8 cellular contexts compared by ENCODE assay signal in genomic region chr5:131357739-131358561, GRCh38.
DNase-seq lines count a peak whose midpoint lies in the region; ATAC-seq, FAIRE-seq and TF ChIP-seq lines count a peak whose summit lies in the region.

No MANE protein-coding gene starts in this region.

- peak in 2 of 3 donors; percentile 30 to 45 for DNase-seq in CD4-positive, CD25-positive, alpha-beta regulatory T cell
- DNase-seq in NOMO-1 treated with DMSO at 0.1 percent for 48 hours (lab: John Stamatoyannopoulos, UW; ENCODE audit: unreplicated experiment), result peak; percentile 91
- no peak for DNase-seq in testis
- no peak for DNase-seq in small intestine
- DNase-seq in activated CD4-positive, CD25-positive, alpha-beta regulatory T cell (lab: John Stamatoyannopoulos, UW), result no peak

- intact Hi-C loops in dendritic cell treated with granulocyte-macrophage colony-stimulating factor and Interleukin-4, amounts not matched to agents 40 ng/mL and 50 ng/mL, for 4 days (cut with micrococcal nuclease), result loop anchor here (5.0 kb wide), 1 partner anchor 36 kb away; no protein-coding TSS in a partner anchor
- intact Hi-C loops in testis (cut with DNase I; ENCODE audit: low total_unique reads), result no loop called here

- H3K4me3 ChIP-seq in CD4-positive, CD25-positive, alpha-beta regulatory T cell (ENCODE audit: low read depth, low read length), result peak overlapping the region; percentile 57
- H3K4me3 ChIP-seq in testis, result no peak overlapping the region
- no peak overlapping the region for H3K4me3 ChIP-seq in small intestine (ENCODE audit: low read depth in 1 of 2, low read length in 2 of 2)

- no peaks in the 10 kb centered on the region for H3K9me3 Mint-ChIP-seq in CD4-positive, CD25-positive, alpha-beta regulatory T cell
- peaks cover 8% of the 10 kb centered on the region for H3K9me3 Mint-ChIP-seq in dendritic cell treated with granulocyte-macrophage colony-stimulating factor and Interleukin-4, amounts not matched to agents 40 ng/mL and 50 ng/mL, for 4 days

- ATAC-seq in CD4-positive, CD25-positive, alpha-beta regulatory T cell (ENCODE audit: low read depth in 2 of 2), result peak; percentile 67 to 71
- ATAC-seq in GM21619 (IDR thresholded peaks at IDR 0.05; ENCODE audit: unreplicated experiment) (peak; percentile 42), GM21381 (IDR thresholded peaks at IDR 0.05; ENCODE audit: unreplicated experiment) (no peak)

- FAIRE-seq in small intestine (lab: Jason Lieb, UNC), result no peak

- WGBS in testis, 2 donors, result 70 to 87% methylated on average over 5 of the region's 5 CpGs
- 55 to 67% (median 65%) methylated on average over 5 of the region's 5 CpGs for WGBS in small intestine, 3 donors

- TF ChIP-seq CTCF in testis (IDR thresholded peaks at IDR 0.05), result no peak

- H3K4me3 Mint-ChIP-seq in CD4-positive, CD25-positive, alpha-beta regulatory T cell, result peak overlapping the region; percentile 17 to 34 (median 24)
- H3K4me3 Mint-ChIP-seq in dendritic cell treated with granulocyte-macrophage colony-stimulating factor and Interleukin-4, amounts not matched to agents 40 ng/mL and 50 ng/mL, for 4 days, result no peak overlapping the region

- H3K27ac Mint-ChIP-seq in CD4-positive, CD25-positive, alpha-beta regulatory T cell, result peak overlapping the region; percentile 33 to 81 (median 73)
- H3K27ac Mint-ChIP-seq in dendritic cell treated with granulocyte-macrophage colony-stimulating factor and Interleukin-4, amounts not matched to agents 40 ng/mL and 50 ng/mL, for 4 days, result peak overlapping the region; percentile 67

- peak overlapping the region; percentile 64 for H3K27ac ChIP-seq in CD4-positive, CD25-positive, alpha-beta regulatory T cell (ENCODE audit: insufficient read depth, low read length, poor library complexity, severe bottlenecking)
- H3K27ac ChIP-seq in testis, result no peak overlapping the region
- no peak overlapping the region for H3K27ac ChIP-seq in small intestine (ENCODE audit: low read depth in 1 of 2, low read length in 1 of 2)

- peaks cover 49% of the 10 kb centered on the region for H3K4me1 ChIP-seq in CD4-positive, CD25-positive, alpha-beta regulatory T cell (ENCODE audit: control insufficient read depth, insufficient read depth, low read length, poor library complexity, severe bottlenecking)
- peaks cover 3% of the 10 kb centered on the region for H3K4me1 ChIP-seq in testis
- H3K4me1 ChIP-seq in small intestine (ENCODE audit: control insufficient read depth in 2 of 2, insufficient read depth in 1 of 2, low read depth in 1 of 2, low read length in 1 of 2), result no peaks in the 10 kb centered on the region

- H3K27me3 ChIP-seq in CD4-positive, CD25-positive, alpha-beta regulatory T cell (ENCODE audit: control insufficient read depth, insufficient read depth, low read length), result no peaks in the 10 kb centered on the region
- H3K27me3 ChIP-seq in testis (no peaks in the 10 kb centered on the region), small intestine (ENCODE audit: control insufficient read depth in 2 of 2, insufficient read depth in 2 of 2, low read length in 2 of 2) (no peaks in the 10 kb centered on the region)

- no peak for TF ChIP-seq POLR2A in testis (IDR thresholded peaks at IDR 0.05)

- peaks cover 34 to 80% (median 56%) of the 10 kb centered on the region in 4 donors for H3K4me1 Mint-ChIP-seq in CD4-positive, CD25-positive, alpha-beta regulatory T cell
- peaks cover 37% of the 10 kb centered on the region for H3K4me1 Mint-ChIP-seq in dendritic cell treated with granulocyte-macrophage colony-stimulating factor and Interleukin-4, amounts not matched to agents 40 ng/mL and 50 ng/mL, for 4 days (ENCODE audit: low read depth)

- no peaks in the 10 kb centered on the region for H3K27me3 Mint-ChIP-seq in CD4-positive, CD25-positive, alpha-beta regulatory T cell
- H3K27me3 Mint-ChIP-seq in dendritic cell treated with granulocyte-macrophage colony-stimulating factor and Interleukin-4, amounts not matched to agents 40 ng/mL and 50 ng/mL, for 4 days, result no peaks in the 10 kb centered on the region

- H3K36me3 Mint-ChIP-seq in CD4-positive, CD25-positive, alpha-beta regulatory T cell, result peaks cover 14% of the 10 kb centered on the region
- peaks cover 44% of the 10 kb centered on the region for H3K36me3 Mint-ChIP-seq in dendritic cell treated with granulocyte-macrophage colony-stimulating factor and Interleukin-4, amounts not matched to agents 40 ng/mL and 50 ng/mL, for 4 days (ENCODE audit: low read depth)

- peaks cover 52% of the 10 kb centered on the region for H3K36me3 ChIP-seq in CD4-positive, CD25-positive, alpha-beta regulatory T cell (ENCODE audit: control insufficient read depth, insufficient read depth, low read length)
- no peaks in the 10 kb centered on the region for H3K36me3 ChIP-seq in testis (ENCODE audit: low read depth, missing control alignments)
- peaks cover 5 to 7% of the 10 kb centered on the region in 2 donors for H3K36me3 ChIP-seq in small intestine (ENCODE audit: control insufficient read depth in 2 of 2, insufficient read depth in 2 of 2, low read length in 2 of 2)

- H3K9me3 ChIP-seq in CD4-positive, CD25-positive, alpha-beta regulatory T cell (ENCODE audit: control insufficient read depth in 2 of 2, low read length in 2 of 2), result no peaks in the 10 kb centered on the region
- H3K9me3 ChIP-seq in testis (no peaks in the 10 kb centered on the region), small intestine (ENCODE audit: control insufficient read depth, low read depth) (no peaks in the 10 kb centered on the region)

Comparison
In these comparisons a context has a peak if more than half of its experiments do, and no peak if none do; other contexts are left out.
1. DNase-seq: peak in CD4-positive, CD25-positive, alpha-beta regulatory T cell (2 of 3) and NOMO-1 treated with DMSO at 0.1 percent for 48 hours (single experiment); none in testis (single experiment), small intestine (single experiment) and activated CD4-positive, CD25-positive, alpha-beta regulatory T cell (0 of 4).